Comparison of ENCODE assay signal across 21 cellular contexts in genomic region chrX:75327607-75328006, GRCh38.
"Had no signal": no experiment of that assay in that cellular context is flagged by ENCODE, and none has a peak within 500 bp of the region (broad histone marks: within the 10 kb centered on the region; RNA-seq: fewer than 3 reads in every experiment).

No MANE protein-coding gene starts in this region.

- ATAC-seq: left cardiac atrium; left lobe of liver; left ventricle myocardium superior; mucosa of descending colon; naive thymus-derived CD4-positive, alpha-beta T cell; natural killer cell treated with Interleukin-12 subunit alpha and Interleukin-12 subunit beta and Interleukin-15 and Interleukin-18, amount 100 ng/mL, for 72 hours; right lobe of liver; stimulated activated memory B cell treated with anti-CD40 and anti-IgM and Interleukin-4, amounts not matched to agents 10 μg/mL and 1 μg/mL and 100 μg/mL, for 72 hours; stimulated activated naive CD8-positive, alpha-beta T cell treated with anti-CD3 and anti-CD28 coated beads, Interleukin-15, amount 100 ng/mL, for 72 hours had no signal

- DNase-seq: islet precursor cell; left cardiac atrium; left ventricle myocardium superior; midbrain; naive thymus-derived CD4-positive, alpha-beta T cell; ovary; right lobe of liver; stimulated activated CD4-positive, alpha-beta T cell treated with anti-CD3 and anti-CD28 coated beads, Interleukin-1b, Interleukin-23, amount 100 ng/mL, for 48 hours; stimulated activated CD4-positive, alpha-beta T cell treated with anti-CD3 and anti-CD28 coated beads, Interleukin-2, amount 100 ng/mL, for 48 hours; stimulated activated CD4-positive, alpha-beta T cell treated with anti-CD3 and anti-CD28 coated beads, Interleukin-4, amount 100 ng/mL, for 4 hours; stimulated activated CD8-positive, alpha-beta memory T cell treated with anti-CD3 and anti-CD28 coated beads, Interleukin-4, amount 100 ng/mL, for 48 hours; stimulated activated naive CD4-positive, alpha-beta T cell treated with Interleukin-2 at 50 U/mL for 16 hours; stimulated activated naive CD8-positive, alpha-beta T cell treated with anti-CD3 and anti-CD28 coated beads, Interleukin-15, amount 100 ng/mL, for 72 hours; substantia nigra; upper lobe of left lung had no signal

- H3K4me3 Mint-ChIP-seq: memory B cell; naive thymus-derived CD4-positive, alpha-beta T cell; natural killer cell treated with Interleukin-12 subunit alpha and Interleukin-12 subunit beta and Interleukin-15 and Interleukin-18, amount 100 ng/mL, for 72 hours; stimulated activated memory B cell treated with anti-CD40 and anti-IgM and Interleukin-4, amounts not matched to agents 10 μg/mL and 1 μg/mL and 100 μg/mL, for 72 hours; stimulated activated naive CD8-positive, alpha-beta T cell treated with anti-CD3 and anti-CD28 coated beads, Interleukin-15, amount 100 ng/mL, for 72 hours had no signal

- H3K4me1 Mint-ChIP-seq: memory B cell; naive thymus-derived CD4-positive, alpha-beta T cell; stimulated activated memory B cell treated with anti-CD40 and anti-IgM and Interleukin-4, amounts not matched to agents 10 μg/mL and 1 μg/mL and 100 μg/mL, for 72 hours; stimulated activated naive CD8-positive, alpha-beta T cell treated with anti-CD3 and anti-CD28 coated beads, Interleukin-15, amount 100 ng/mL, for 72 hours had no signal

- H3K27ac Mint-ChIP-seq: memory B cell; naive thymus-derived CD4-positive, alpha-beta T cell; natural killer cell treated with Interleukin-12 subunit alpha and Interleukin-12 subunit beta and Interleukin-15 and Interleukin-18, amount 100 ng/mL, for 72 hours; progenitor cell of endocrine pancreas; stimulated activated memory B cell treated with anti-CD40 and anti-IgM and Interleukin-4, amounts not matched to agents 10 μg/mL and 1 μg/mL and 100 μg/mL, for 72 hours had no signal

- H3K27me3 Mint-ChIP-seq: memory B cell; naive thymus-derived CD4-positive, alpha-beta T cell; natural killer cell treated with Interleukin-12 subunit alpha and Interleukin-12 subunit beta and Interleukin-15 and Interleukin-18, amount 100 ng/mL, for 72 hours; progenitor cell of endocrine pancreas; stimulated activated memory B cell treated with anti-CD40 and anti-IgM and Interleukin-4, amounts not matched to agents 10 μg/mL and 1 μg/mL and 100 μg/mL, for 72 hours; stimulated activated naive CD8-positive, alpha-beta T cell treated with anti-CD3 and anti-CD28 coated beads, Interleukin-15, amount 100 ng/mL, for 72 hours had no signal
